In genomic region chr19:10408511-10409291, GRCh38 we compare ENCODE assay signal across 9 cellular contexts. TPM values are rescaled to one million over a fixed set of nuclear protein-coding genes. Genes with fewer than 3 reads are reported as not detected.
DNase-seq lines count a peak whose midpoint lies in the region; ATAC-seq and TF ChIP-seq lines count a peak whose summit lies in the region.
"Had no signal": no experiment of that assay in that cellular context is flagged by ENCODE, and none has a peak within 500 bp of the region (broad histone marks: within the 10 kb centered on the region; RNA-seq: fewer than 3 reads in every experiment).

No MANE protein-coding gene starts in this region.

- peak overlapping the region; percentile 49 to 66 (median 63) for H3K4me3 Mint-ChIP-seq in T-cell
- peak overlapping the region; percentile 79 for H3K4me3 Mint-ChIP-seq in activated naive CD8-positive, alpha-beta T cell treated with anti-CD3 and anti-CD28 coated beads, Interleukin-2, amount 10 ng/mL, durations not matched to agents 7 days and 5 days

- peak overlapping the region; percentile 87 to 88 for H3K27ac Mint-ChIP-seq in T-cell
- peak overlapping the region; percentile 96 for H3K27ac Mint-ChIP-seq in activated naive CD8-positive, alpha-beta T cell treated with anti-CD3 and anti-CD28 coated beads, Interleukin-2, amount 10 ng/mL, durations not matched to agents 7 days and 5 days

- CTCF ChIA-PET in T-cell (lab: Charles Lee), result interaction anchor here (0.5 to 1.5 kb wide), 6 partner anchors 12 to 428 kb away, joined by 3 to 6 read pairs (median 4); partner anchors contain the start of genes PDE4A (in 1 of the 2) and RAVER1 (in 1 of the 2)

- POLR2A ChIA-PET in T-cell (lab: Charles Lee), result interaction anchor here (0.6 kb wide), 2 partner anchors 19 to 26 kb away, joined by 3 to 9 read pairs; no protein-coding TSS in a partner anchor
- POLR2A ChIA-PET in activated naive CD8-positive, alpha-beta T cell treated with anti-CD3 and anti-CD28 coated beads, Interleukin-2, amount 10 ng/mL, durations not matched to agents 7 days and 5 days (lab: Charles Lee), result interaction anchor here (0.7 to 8.7 kb wide), 5 partner anchors 10 to 145 kb away, joined by 3 to 199 read pairs (median 9); partner anchors contain the start of genes ICAM1, KEAP1 and PDE4A

- H3K36me3 Mint-ChIP-seq in T-cell, result no peaks in the 10 kb centered on the region
- peaks cover 2% of the 10 kb centered on the region for H3K36me3 Mint-ChIP-seq in activated naive CD8-positive, alpha-beta T cell treated with anti-CD3 and anti-CD28 coated beads, Interleukin-2, amount 10 ng/mL, durations not matched to agents 7 days and 5 days

- TF ChIP-seq CTCF in GM12865 (IDR thresholded peaks at IDR 0.05; ENCODE audit: insufficient read depth, low read depth, low read length, missing control alignments), result no peak

- DNase-seq in GM12865 (ENCODE audit: low read depth) (peak; percentile 62), T-cell (peak in 28 of 34 experiments; percentile 37 to 67 (median 52)), pons (ENCODE audit: low spot score) (peak; percentile 60), inferior parietal cortex (ENCODE audit: extremely low spot score) (no peak)
- DNase-seq in activated naive CD8-positive, alpha-beta T cell treated with anti-CD3 and anti-CD28 coated beads, Interleukin-2, amount 10 ng/mL, durations not matched to agents 7 days and 5 days, result peak; percentile 73

- peaks cover 65 to 78% (median 72%) of the 10 kb centered on the region in 3 donors for H3K4me1 Mint-ChIP-seq in T-cell
- H3K4me1 Mint-ChIP-seq in activated naive CD8-positive, alpha-beta T cell treated with anti-CD3 and anti-CD28 coated beads, Interleukin-2, amount 10 ng/mL, durations not matched to agents 7 days and 5 days, result peaks cover 66% of the 10 kb centered on the region

- no peaks in the 10 kb centered on the region for H3K27me3 Mint-ChIP-seq in T-cell
- no peaks in the 10 kb centered on the region for H3K27me3 Mint-ChIP-seq in activated naive CD8-positive, alpha-beta T cell treated with anti-CD3 and anti-CD28 coated beads, Interleukin-2, amount 10 ng/mL, durations not matched to agents 7 days and 5 days

- H3K4me3 ChIP-seq in GM12865 (ENCODE audit: low read depth, low read length), result no peak overlapping the region
- H3K4me3 ChIP-seq: K562 had no signal

- H3K9me3 Mint-ChIP-seq in T-cell, result no peaks in the 10 kb centered on the region
- H3K9me3 Mint-ChIP-seq in activated naive CD8-positive, alpha-beta T cell treated with anti-CD3 and anti-CD28 coated beads, Interleukin-2, amount 10 ng/mL, durations not matched to agents 7 days and 5 days, result no peaks in the 10 kb centered on the region

- ATAC-seq in T-cell (replicated peaks in 1 of 4), result peak; percentile 25 to 52 (median 38)
- ATAC-seq in activated naive CD8-positive, alpha-beta T cell treated with anti-CD3 and anti-CD28 coated beads, Interleukin-2, amount 10 ng/mL, durations not matched to agents 7 days and 5 days (ENCODE audit: low read depth), result peak; percentile 53
- ATAC-seq in HG02642 (IDR thresholded peaks at IDR 0.05; ENCODE audit: poor library complexity, unreplicated experiment), result no peak
- ATAC-seq in HG02798 (IDR thresholded peaks at IDR 0.05; ENCODE audit: poor library complexity, unreplicated experiment), result no peak
- no peak for ATAC-seq in HG02970 (IDR thresholded peaks at IDR 0.05; ENCODE audit: low FRiP score, unreplicated experiment)
- ATAC-seq: K562 had no signal

RNA-seq across cellular contexts. Expression of gene CDC37, which starts 5.4 kb away (rescaled TPM):
- total RNA-seq in T-cell, result 100 to 1,000 TPM; 163 to 205 (median 190) TPM
- total RNA-seq in activated naive CD8-positive, alpha-beta T cell treated with anti-CD3 and anti-CD28 coated beads, Interleukin-2, amount 10 ng/mL, durations not matched to agents 7 days and 5 days, result 100 to 1,000 TPM; 242 to 248 TPM

RNA-seq across cellular contexts. Expression of gene PDE4A, which starts 11.6 kb away (rescaled TPM):
- 10 to 100 TPM in 1 of 5 donors, 1 to 10 TPM in 4; 2.2 to 13.3 (median 6.2) TPM for total RNA-seq in T-cell
- total RNA-seq in activated naive CD8-positive, alpha-beta T cell treated with anti-CD3 and anti-CD28 coated beads, Interleukin-2, amount 10 ng/mL, durations not matched to agents 7 days and 5 days, result 10 to 100 TPM; 28.2 to 29.2 TPM

RNA-seq across cellular contexts. Expression of gene TYK2, which starts 28.3 kb away (rescaled TPM):
- total RNA-seq in T-cell, result 100 to 1,000 TPM; 277 to 346 (median 323) TPM
- 100 to 1,000 TPM; 277 to 290 TPM for total RNA-seq in activated naive CD8-positive, alpha-beta T cell treated with anti-CD3 and anti-CD28 coated beads, Interleukin-2, amount 10 ng/mL, durations not matched to agents 7 days and 5 days

Comparison
In these comparisons a context has a peak if more than half of its experiments do, and no peak if none do; other contexts are left out.
1. ATAC-seq: peak in T-cell (4 of 4) and activated naive CD8-positive, alpha-beta T cell treated with anti-CD3 and anti-CD28 coated beads, Interleukin-2, amount 10 ng/mL, durations not matched to agents 7 days and 5 days (single experiment); none in HG02642 (single experiment), HG02798 (single experiment) and HG02970 (single experiment).